In genomic region chr9:12817702-12818101, GRCh38 we compare ENCODE assay signal across 11 cellular contexts. TPM values are rescaled to one million over a fixed set of nuclear protein-coding genes. Genes with fewer than 3 reads are reported as not detected.
DNase-seq lines count a peak whose midpoint lies in the region; ATAC-seq and TF ChIP-seq lines count a peak whose summit lies in the region.
"Had no signal": no experiment of that assay in that cellular context is flagged by ENCODE, and none has a peak within 500 bp of the region (broad histone marks: within the 10 kb centered on the region; RNA-seq: fewer than 3 reads in every experiment).

No MANE protein-coding gene starts in this region.

- no peak overlapping the region for H2AFZ ChIP-seq in Karpas-422 (ENCODE audit: low read length)

- H3K9me3 ChIP-seq in right lobe of liver (no peaks in the 10 kb centered on the region), Karpas-422 (ENCODE audit: low read length) (no peaks in the 10 kb centered on the region)

- no peaks in the 10 kb centered on the region for H3K9me2 ChIP-seq in Karpas-422 (replicated peaks; ENCODE audit: insufficient read depth, low read length)

- H3K4me1 Mint-ChIP-seq in type B pancreatic cell (ENCODE audit: unreplicated experiment): peaks cover 40% of the 10 kb centered on the region
- H3K4me1 Mint-ChIP-seq: activated naive CD4-positive, alpha-beta T cell treated with anti-CD3 and anti-CD28 coated beads, Interleukin-2, amount 50 U/mL, for 24 hours had no signal

- H3K4me3 ChIP-seq in coronary artery (peak overlapping the region; percentile 36), right lobe of liver (no peak overlapping the region), Karpas-422 (ENCODE audit: low read length) (no peak overlapping the region)

- no peak for TF ChIP-seq CTCF in coronary artery (IDR thresholded peaks at IDR 0.05)
- no peak for TF ChIP-seq CTCF in right lobe of liver (IDR thresholded peaks at IDR 0.05)
- TF ChIP-seq CTCF in type B pancreatic cell (conservative IDR thresholded peaks at IDR 0.05): no peak

- H3K9ac ChIP-seq in Karpas-422 (ENCODE audit: low read length): no peak overlapping the region

- peaks cover 0 to 67% (median 21%) of the 10 kb centered on the region in 4 donors for H3K4me1 ChIP-seq in right lobe of liver
- no peaks in the 10 kb centered on the region for H3K4me1 ChIP-seq in Karpas-422 (ENCODE audit: low read length)

- H3K27me3 Mint-ChIP-seq in type B pancreatic cell: no peaks in the 10 kb centered on the region
- H3K27me3 Mint-ChIP-seq: activated naive CD4-positive, alpha-beta T cell treated with anti-CD3 and anti-CD28 coated beads, Interleukin-2, amount 50 U/mL, for 24 hours had no signal

- WGBS in right lobe of liver (ENCODE audit: insufficient coverage, low coverage, low lambda C conversion rate, missing lambda C conversion rate): 39% methylated on average over 5 of the region's 9 CpGs

- intact Hi-C loops in right lobe of liver (cut with DNase I): loop anchor here in 1 of 2 donors (5.0 kb wide), 1 partner anchor 40 kb away; the partner anchor contains the start of gene LURAP1L

- H3K27ac ChIP-seq in coronary artery: peak overlapping the region; percentile 23 to 63
- H3K27ac ChIP-seq in right lobe of liver: peak overlapping the region; percentile 75 to 94 (median 86)
- H3K27ac ChIP-seq in Karpas-422 (ENCODE audit: low read length): no peak overlapping the region

- H3K27me3 ChIP-seq in right lobe of liver: no peaks in the 10 kb centered on the region
- no peaks in the 10 kb centered on the region for H3K27me3 ChIP-seq in Karpas-422 (ENCODE audit: low read length)

- TF ChIP-seq POLR2A in right lobe of liver (IDR thresholded peaks at IDR 0.05): peak; percentile 62

- peaks cover 4% of the 10 kb centered on the region for H3K9me3 Mint-ChIP-seq in type B pancreatic cell
- H3K9me3 Mint-ChIP-seq: activated naive CD4-positive, alpha-beta T cell treated with anti-CD3 and anti-CD28 coated beads, Interleukin-2, amount 50 U/mL, for 24 hours had no signal

- no peaks in the 10 kb centered on the region for H3K79me2 ChIP-seq in Karpas-422 (ENCODE audit: low read length)

- H4K20me1 ChIP-seq in Karpas-422 (ENCODE audit: insufficient read depth, low read depth, low read length): no peaks in the 10 kb centered on the region

- DNase-seq in NCI-H345 (lab: John Stamatoyannopoulos, UW) (peak; percentile 12), NCI-H345 treated with DMSO at 0.1 percent for 48 hours (lab: John Stamatoyannopoulos, UW; ENCODE audit: unreplicated experiment) (no peak), coronary artery (ENCODE audit: low spot score) (no peak), right lobe of liver (peak; percentile 83 to 93 (median 86)), type B pancreatic cell (ENCODE audit: extremely low spot score, unreplicated experiment) (no peak), NCI-H1105 treated with DMSO at 0.1 percent for 48 hours (lab: John Stamatoyannopoulos, UW) (no peak), Karpas-422 (no peak)
- DNase-seq: NCI-H1436, nucleus accumbens had no signal

- peak overlapping the region; percentile 45 for H3K4me3 Mint-ChIP-seq in type B pancreatic cell
- H3K4me3 Mint-ChIP-seq: activated naive CD4-positive, alpha-beta T cell treated with anti-CD3 and anti-CD28 coated beads, Interleukin-2, amount 50 U/mL, for 24 hours had no signal

- H3K27ac Mint-ChIP-seq in type B pancreatic cell: peak overlapping the region; percentile 67
- H3K27ac Mint-ChIP-seq: activated naive CD4-positive, alpha-beta T cell treated with anti-CD3 and anti-CD28 coated beads, Interleukin-2, amount 50 U/mL, for 24 hours had no signal

- ATAC-seq in right lobe of liver (peak; percentile 72 to 91 (median 85)), HG02642 (IDR thresholded peaks at IDR 0.05; ENCODE audit: poor library complexity, unreplicated experiment) (no peak)

- H3K36me3 ChIP-seq in right lobe of liver (no peaks in the 10 kb centered on the region), Karpas-422 (ENCODE audit: insufficient read depth, low read length) (no peaks in the 10 kb centered on the region)

- no peak overlapping the region for H3K4me2 ChIP-seq in Karpas-422 (ENCODE audit: low read depth, low read length, poor library complexity, severe bottlenecking)

- peaks cover 4% of the 10 kb centered on the region for H3K36me3 Mint-ChIP-seq in type B pancreatic cell
- H3K36me3 Mint-ChIP-seq: activated naive CD4-positive, alpha-beta T cell treated with anti-CD3 and anti-CD28 coated beads, Interleukin-2, amount 50 U/mL, for 24 hours had no signal

RNA-seq across cellular contexts. Expression of gene LURAP1L, which starts 42.9 kb away (rescaled TPM):
- total RNA-seq in right lobe of liver (10 to 100 TPM in 5 of 6 experiments, 1 to 10 TPM in 1; 9.6 to 38.0 (median 18.8) TPM), type B pancreatic cell (ENCODE audit: low replicate concordance) (8.7 and 15.9 TPM in 2 replicates)
- total RNA-seq in Karpas-422 (2014; rRNA removed; shearing (Covaris generic); ENCODE audit: low replicate concordance): not detected in 2 replicates

Comparison
In these comparisons a context has a peak if more than half of its experiments do, and no peak if none do; other contexts are left out.
1. DNase-seq: peak in NCI-H345 (single experiment) and right lobe of liver (3 of 3); none in NCI-H345 treated with DMSO at 0.1 percent for 48 hours (single experiment), coronary artery (single experiment), type B pancreatic cell (single experiment), NCI-H1105 treated with DMSO at 0.1 percent for 48 hours (single experiment) and Karpas-422 (single experiment).